ENCODE assay signal across 17 cellular contexts in the genomic region with DNA sequence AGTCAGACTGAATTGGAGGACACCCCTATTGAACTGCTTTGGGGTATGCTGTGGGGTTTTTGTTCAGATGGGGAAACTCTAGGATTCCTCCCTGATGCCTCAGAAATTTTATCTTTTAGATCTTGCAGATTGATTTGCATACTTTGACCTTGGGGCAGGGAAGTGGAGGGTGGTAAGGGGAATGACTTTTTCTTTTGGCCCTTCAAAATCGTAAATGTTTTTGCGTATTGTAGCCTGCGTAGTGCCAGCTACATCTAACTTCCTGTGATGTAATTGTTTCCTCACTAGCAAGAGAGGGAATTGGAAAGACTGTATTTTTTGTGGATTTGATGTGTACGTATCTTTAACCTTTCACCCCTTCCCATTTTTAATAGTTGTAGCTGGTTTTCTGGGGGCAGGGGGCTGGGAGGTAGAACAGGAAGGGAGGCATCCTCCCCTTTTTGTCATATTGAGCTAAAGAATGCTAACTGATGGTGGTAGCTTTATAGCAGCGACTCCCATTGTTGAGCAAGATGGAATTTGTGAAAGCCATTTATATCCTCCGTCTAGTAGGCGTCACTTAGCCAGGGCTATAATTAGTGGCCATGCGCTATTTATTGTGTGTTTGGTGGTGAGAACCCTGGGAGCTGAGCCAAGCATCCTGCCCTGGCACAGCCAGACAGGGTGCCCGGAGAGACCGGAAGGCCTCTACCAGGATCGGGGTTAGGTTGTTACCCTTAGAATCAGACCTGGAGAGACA. TPM values are rescaled to one million over a fixed set of nuclear protein-coding genes. Genes with fewer than 3 reads are reported as not detected.
DNase-seq lines count a peak whose midpoint lies in the region; ATAC-seq, FAIRE-seq and TF ChIP-seq lines count a peak whose summit lies in the region.
"Had no signal": no experiment of that assay in that cellular context is flagged by ENCODE, and none has a peak within 500 bp of the region (broad histone marks: within the 10 kb centered on the region; RNA-seq: fewer than 3 reads in every experiment).

No MANE protein-coding gene starts in this region.

- H3K4me3 ChIP-seq in A673 (ENCODE audit: low read depth, low read length, poor library complexity, severe bottlenecking) (no peak overlapping the region), PC-9 (no peak overlapping the region), ascending aorta (no peak overlapping the region), kidney (ENCODE audit: low read length in 2 of 2) (no peak overlapping the region)
- H3K4me3 ChIP-seq: BLaER1, right lobe of liver, stomach had no signal

- no TSS peak for BruUV-seq in A673 (replicated peaks; lab: Mats Ljungman, UMichigan)
- BruUV-seq in PC-9 (replicated peaks; lab: Mats Ljungman, UMichigan), result no TSS peak

- DNase-seq in A673 (ENCODE audit: low spot score) (peak; percentile 60), HFFc6 (no peak), PC-9 (no peak), Right ventricle myocardium superior (peak; percentile 81), ascending aorta (ENCODE audit: low spot score in 2 of 2) (no peak), germinal center (ENCODE audit: low spot score) (no peak), kidney (no peak)
- DNase-seq: activated CD4-positive, alpha-beta T cell treated with anti-CD3 and anti-CD28 coated beads for 36 hours; endodermal cell; left colon; NCI-H2171; right lobe of liver; stomach had no signal

- H3K36me3 Mint-ChIP-seq in HFFc6 (ENCODE audit: low read depth), result peaks cover 94% of the 10 kb centered on the region

- H3K4me1 Mint-ChIP-seq in HFFc6 (ENCODE audit: low read depth), result peaks cover 97% of the 10 kb centered on the region

- H3K27ac ChIP-seq in A673 (ENCODE audit: low read depth, low read length, poor library complexity, severe bottlenecking) (peak overlapping the region; percentile 27), PC-9 (0 out of 2 replicates have a peak overlapping the region, but pooled peaks have one; percentile 3), ascending aorta (no peak overlapping the region), kidney (ENCODE audit: low read depth in 2 of 2, low read length in 2 of 2) (peak overlapping the region in 1 of 2 donors; percentile 10)
- H3K27ac ChIP-seq: BLaER1, KMS-11, right lobe of liver, stomach had no signal

- H3K27me3 Mint-ChIP-seq in HFFc6 (ENCODE audit: insufficient read depth), result peaks cover 43% of the 10 kb centered on the region
- H3K27me3 Mint-ChIP-seq: activated CD4-positive, alpha-beta T cell treated with anti-CD3 and anti-CD28 coated beads for 36 hours had no signal

- H3K9me3 ChIP-seq in A673 (ENCODE audit: low read depth, low read length, poor library complexity, severe bottlenecking) (no peaks in the 10 kb centered on the region), PC-9 (ENCODE audit: insufficient read depth, low read depth) (no peaks in the 10 kb centered on the region), ascending aorta (no peaks in the 10 kb centered on the region), kidney (ENCODE audit: control insufficient read depth in 1 of 2, low read length in 2 of 2) (no peaks in the 10 kb centered on the region)
- H3K9me3 ChIP-seq: right lobe of liver, stomach had no signal

- H3K27ac Mint-ChIP-seq in HFFc6, result peak overlapping the region; percentile 80
- H3K27ac Mint-ChIP-seq: activated CD4-positive, alpha-beta T cell treated with anti-CD3 and anti-CD28 coated beads for 36 hours had no signal

- H2AFZ ChIP-seq in PC-9, result no peak overlapping the region

- CTCF ChIA-PET in A673 (lab: Charles Lee), result no interaction called here
- CTCF ChIA-PET in PC-9 (lab: Charles Lee), result no interaction called here

- H3K4me1 ChIP-seq in A673 (ENCODE audit: insufficient read depth, low read length, poor library complexity, severe bottlenecking) (peaks cover 34% of the 10 kb centered on the region), PC-9 (replicated peaks; ENCODE audit: insufficient read depth) (peaks cover 4% of the 10 kb centered on the region), ascending aorta (no peaks in the 10 kb centered on the region), kidney (ENCODE audit: control insufficient read depth in 1 of 2, insufficient read depth in 1 of 2, low read depth in 1 of 2, low read length in 2 of 2) (peaks cover 7 to 11% of the 10 kb centered on the region in 2 donors)

- intact Hi-C loops in A673 (cut with micrococcal nuclease; ENCODE audit: unreplicated experiment), result no loop called here
- intact Hi-C loops in PC-9 (cut with micrococcal nuclease; ENCODE audit: unreplicated experiment), result no loop called here
- intact Hi-C loops in Right ventricle myocardium superior (cut with DNase I), result no loop called here
- intact Hi-C loops in ascending aorta (cut with DNase I), result no loop called here
- intact Hi-C loops in kidney (cut with DNase I), result no loop called here

- H3K9ac ChIP-seq in kidney (ENCODE audit: low read length in 2 of 2), result no peak overlapping the region
- H3K9ac ChIP-seq: BLaER1, KMS-11 had no signal

- H4K20me1 ChIP-seq in PC-9 (ENCODE audit: insufficient read depth), result peaks cover 97% of the 10 kb centered on the region
- H4K20me1 ChIP-seq: BLaER1 had no signal

- H3K27me3 ChIP-seq in A673 (replicated peaks; ENCODE audit: insufficient read depth, low read depth, low read length, poor library complexity) (no peaks in the 10 kb centered on the region), PC-9 (ENCODE audit: insufficient read depth, low read depth) (no peaks in the 10 kb centered on the region), ascending aorta (no peaks in the 10 kb centered on the region)
- H3K27me3 ChIP-seq: BLaER1, right lobe of liver, stomach had no signal

- FAIRE-seq in kidney (lab: Jason Lieb, UNC), result no peak

- ATAC-seq in Right ventricle myocardium superior (ENCODE audit: poor library complexity) (peak; percentile 92), HG03135 (IDR thresholded peaks at IDR 0.05; ENCODE audit: unreplicated experiment) (no peak)
- ATAC-seq: activated CD4-positive, alpha-beta T cell treated with anti-CD3 and anti-CD28 coated beads for 36 hours; left colon; right lobe of liver had no signal

- H3K36me3 ChIP-seq in A673 (ENCODE audit: insufficient read depth, low read length, poor library complexity, severe bottlenecking) (peaks cover 64% of the 10 kb centered on the region), PC-9 (ENCODE audit: low read depth) (peaks cover 84% of the 10 kb centered on the region), ascending aorta (peaks cover 4 to 18% of the 10 kb centered on the region in 2 donors), kidney (ENCODE audit: control insufficient read depth in 1 of 2, insufficient read depth in 2 of 2, low read length in 2 of 2) (peaks cover 0 to 7% of the 10 kb centered on the region in 2 donors)
- H3K36me3 ChIP-seq: BLaER1 had no signal

- TF ChIP-seq CTCF in A673 (conservative IDR thresholded peaks at IDR 0.05; ENCODE audit: low read depth, low read length) (no peak), HFFc6 (IDR thresholded peaks at IDR 0.05) (no peak), PC-9 (conservative IDR thresholded peaks at IDR 0.05) (no peak), ascending aorta (IDR thresholded peaks at IDR 0.05) (no peak), kidney (IDR thresholded peaks at IDR 0.05; ENCODE audit: borderline replicate concordance, extremely low read depth, insufficient read depth) (no peak)

- peak overlapping the region; percentile 26; the same call in 1 of the 2 replicates for H3K4me3 Mint-ChIP-seq in HFFc6
- H3K4me3 Mint-ChIP-seq: activated CD4-positive, alpha-beta T cell treated with anti-CD3 and anti-CD28 coated beads for 36 hours; endodermal cell; nephron had no signal

- H3K9me2 ChIP-seq in PC-9 (ENCODE audit: insufficient read depth), result no peaks in the 10 kb centered on the region

- H3F3A ChIP-seq in PC-9 (ENCODE audit: insufficient read depth, low read depth), result peaks cover 91% of the 10 kb centered on the region

- no peak overlapping the region for H3K4me2 ChIP-seq in PC-9
- H3K4me2 ChIP-seq: BLaER1, KMS-11 had no signal

- peaks cover 94% of the 10 kb centered on the region for H3K79me2 ChIP-seq in PC-9 (ENCODE audit: low read depth)

- no peaks in the 10 kb centered on the region for H3K9me3 Mint-ChIP-seq in HFFc6
- H3K9me3 Mint-ChIP-seq: endodermal cell, nephron had no signal

- POLR2A ChIA-PET in A673 (lab: Charles Lee; ENCODE audit: low non-redundant PET), result interaction anchor here (0.6 kb wide), 1 partner anchor 798 kb away, joined by 12 read pairs; no protein-coding TSS in a partner anchor
- POLR2A ChIA-PET in PC-9 (lab: Charles Lee; ENCODE audit: unreplicated experiment), result no interaction called here

RNA-seq across cellular contexts. Expression of a gene that starts 11.3 kb away (rescaled TPM):
- total RNA-seq in A673 (2021) (23.2 and 29.3 TPM in 2 replicates), PC-9 (2021) (14.2 and 19.0 TPM in 2 replicates), Right ventricle myocardium superior (6.8 TPM), ascending aorta (26.9 TPM), kidney (23.7 TPM)
- total RNA-seq in HFFc6 (2021; fragmentation: NEBNext Ultra II Directional; extraction: Animal tissue kit (Norgen Biotek cat#: 25700)), result 10 to 100 TPM; 31.9 to 58.2 (median 35.0) TPM
- 9.0 TPM for polyA plus RNA-seq in kidney (ENCODE audit: insufficient read depth, low read depth, low replicate concordance)

RNA-seq across cellular contexts. Expression of a gene that starts 58.5 kb away (rescaled TPM):
- total RNA-seq in A673 (2021) (107 TPM in 2 replicates), PC-9 (2021) (22.1 and 31.2 TPM in 2 replicates), Right ventricle myocardium superior (20.3 TPM), ascending aorta (14.8 TPM), kidney (29.6 TPM)
- 10 to 100 TPM; 26.0 to 40.5 (median 38.0) TPM for total RNA-seq in HFFc6 (2021; fragmentation: NEBNext Ultra II Directional; extraction: Animal tissue kit (Norgen Biotek cat#: 25700))
- 13.9 TPM for polyA plus RNA-seq in kidney (ENCODE audit: insufficient read depth, low read depth, low replicate concordance)

Comparison
In these comparisons a context has a peak if more than half of its experiments do, and no peak if none do; other contexts are left out.
1. DNase-seq: peak in A673 (single experiment) and Right ventricle myocardium superior (single experiment); none in HFFc6 (single experiment), PC-9 (0 of 2), ascending aorta (0 of 2), germinal center (single experiment) and kidney (single experiment).
2. H3K27ac ChIP-seq: peak in A673 (single experiment) and PC-9 (single experiment); none in ascending aorta (0 of 2).